11 cellular contexts compared by ENCODE assay signal in genomic region chr3:13277860-13278531, GRCh38.
A peak's percentile ranks its signal among the peaks of the same experiment; 100 is the strongest.
DNase-seq lines count a peak whose midpoint lies in the region; ATAC-seq and TF ChIP-seq lines count a peak whose summit lies in the region.
"Had no signal": no experiment of that assay in that cellular context is flagged by ENCODE, and none has a peak within 500 bp of the region (broad histone marks: within the 10 kb centered on the region; RNA-seq: fewer than 3 reads in every experiment).

No MANE protein-coding gene starts in this region.

- peak overlapping the region; percentile 78 for H3K9ac ChIP-seq in adipocyte (ENCODE audit: low read length)

- H3K4me3 ChIP-seq in adipocyte (ENCODE audit: low read length), result no peak overlapping the region
- H3K4me3 ChIP-seq in upper lobe of right lung, result no peak overlapping the region
- H3K4me3 ChIP-seq: psoas muscle had no signal

- no peak for TF ChIP-seq CTCF in upper lobe of right lung (IDR thresholded peaks at IDR 0.05)

- H3K4me1 ChIP-seq in adipocyte (ENCODE audit: control insufficient read depth, insufficient read depth, low read length) (peaks cover 38% of the 10 kb centered on the region), upper lobe of right lung (peaks cover 6% of the 10 kb centered on the region)

- H3K9me3 ChIP-seq in adipocyte (ENCODE audit: control insufficient read depth, low read length) (peaks cover under 1% of the 10 kb centered on the region), upper lobe of right lung (no peaks in the 10 kb centered on the region)
- H3K9me3 ChIP-seq: psoas muscle had no signal

- peaks cover 36% of the 10 kb centered on the region for H3K27me3 ChIP-seq in adipocyte (replicated peaks; ENCODE audit: control insufficient read depth, insufficient read depth, low read length)
- peaks cover 10% of the 10 kb centered on the region for H3K27me3 ChIP-seq in upper lobe of right lung

- peak overlapping the region; percentile 24 for H3K27ac ChIP-seq in upper lobe of right lung
- H3K27ac ChIP-seq: HL-60, psoas muscle had no signal

- intact Hi-C loops in upper lobe of right lung (cut with DNase I), result no loop called here

- peak; percentile 13 for DNase-seq in activated naive CD4-positive, alpha-beta T cell treated with Interleukin-2 at 50 U/mL for 16 hours
- no peak for DNase-seq in activated naive CD4-positive, alpha-beta T cell (lab: John Stamatoyannopoulos, UW)
- DNase-seq in adipocyte (ENCODE audit: low read depth) (peak; percentile 12), left lobe of liver (ENCODE audit: low spot score) (no peak), upper lobe of right lung (peak; percentile 51), NCI-H146 (lab: John Stamatoyannopoulos, UW) (no peak)
- DNase-seq: activated T-cell treated with anti-CD3 and anti-CD28 coated beads, Interleukin-2, amount 50 U/mL, for 1 hour had no signal

- H3K36me3 ChIP-seq in adipocyte (ENCODE audit: control insufficient read depth, insufficient read depth, low read length, severe bottlenecking) (no peaks in the 10 kb centered on the region), upper lobe of right lung (no peaks in the 10 kb centered on the region)

- ATAC-seq in left lobe of liver, result peak; percentile 2
- ATAC-seq in upper lobe of right lung, result no peak
- ATAC-seq in HG03457 (IDR thresholded peaks at IDR 0.05; ENCODE audit: unreplicated experiment), result no peak
- ATAC-seq in HG03354 (IDR thresholded peaks at IDR 0.05; ENCODE audit: poor library complexity, severe bottlenecking, unreplicated experiment), result no peak

Comparison
In these comparisons a context has a peak if more than half of its experiments do, and no peak if none do; other contexts are left out.
1. DNase-seq: peak in activated naive CD4-positive, alpha-beta T cell treated with Interleukin-2 at 50 U/mL for 16 hours (single experiment), adipocyte (single experiment) and upper lobe of right lung (single experiment); none in activated naive CD4-positive, alpha-beta T cell (0 of 4), left lobe of liver (single experiment) and NCI-H146 (single experiment).